Comparison of ENCODE assay signal across 16 cellular contexts in genomic region chr3:130405956-130406355, GRCh38.
DNase-seq lines count a peak whose midpoint lies in the region; ATAC-seq and TF ChIP-seq lines count a peak whose summit lies in the region.
"Had no signal": no experiment of that assay in that cellular context is flagged by ENCODE, and none has a peak within 500 bp of the region (broad histone marks: within the 10 kb centered on the region; RNA-seq: fewer than 3 reads in every experiment).

No MANE protein-coding gene starts in this region.

- no peak overlapping the region for H4K5ac ChIP-seq in mesendoderm (ENCODE audit: low read length)

- peaks cover 16% of the 10 kb centered on the region for H3K4me1 ChIP-seq in HEK293 (ENCODE audit: control insufficient read depth, insufficient read depth, low read length)
- H3K4me1 ChIP-seq in mesendoderm (ENCODE audit: control insufficient read depth, low read depth, low read length): no peaks in the 10 kb centered on the region
- H3K4me1 ChIP-seq in esophagus squamous epithelium: no peaks in the 10 kb centered on the region
- no peaks in the 10 kb centered on the region for H3K4me1 ChIP-seq in gastroesophageal sphincter
- H3K4me1 ChIP-seq: A549; BLaER1 treated with 17β-estradiol and CSF1 and Interleukin-3, amounts not matched to agents 10 nM and 100 nM; Caco-2 had no signal

- H3K79me1 ChIP-seq in mesendoderm (ENCODE audit: low read length): no peaks in the 10 kb centered on the region

- CTCF ChIA-PET in HEK293 (lab: Yijun Ruan, JAX): no interaction called here

- H3K9me3 ChIP-seq in HEK293 (ENCODE audit: control insufficient read depth, insufficient read depth, low read depth, low read length): no peaks in the 10 kb centered on the region
- H3K9me3 ChIP-seq in esophagus squamous epithelium: no peaks in the 10 kb centered on the region
- peaks cover 0 to 6% (median 0%) of the 10 kb centered on the region in 3 donors for H3K9me3 ChIP-seq in gastroesophageal sphincter
- H3K9me3 ChIP-seq: A549 had no signal

- H4K8ac ChIP-seq in mesendoderm (ENCODE audit: low read depth, low read length): no peak overlapping the region

- H3K4ac ChIP-seq in mesendoderm (ENCODE audit: low read depth, low read length): no peak overlapping the region

- POLR2A ChIA-PET in HEK293 (lab: Yijun Ruan, JAX): no interaction called here

- no peak overlapping the region for H2AK5ac ChIP-seq in mesendoderm (ENCODE audit: low read length)

- no peak for TF ChIP-seq EP300 in gastroesophageal sphincter (IDR thresholded peaks at IDR 0.05)

- H3K18ac ChIP-seq in mesendoderm (ENCODE audit: low read length): no peak overlapping the region

- TF ChIP-seq CTCF in HEK293 (tag by site-specific recombination; IDR thresholded peaks at IDR 0.05) (no peak), esophagus squamous epithelium (IDR thresholded peaks at IDR 0.05) (no peak), gastroesophageal sphincter (IDR thresholded peaks at IDR 0.05) (no peak)

- H3K56ac ChIP-seq in mesendoderm (ENCODE audit: low read length): no peak overlapping the region

- H2BK120ac ChIP-seq in mesendoderm (ENCODE audit: low read depth, low read length): no peak overlapping the region

- H3K23ac ChIP-seq in mesendoderm (ENCODE audit: low read length): no peak overlapping the region

- no peaks in the 10 kb centered on the region for H3K36me3 ChIP-seq in HEK293 (ENCODE audit: control insufficient read depth in 2 of 2, insufficient read depth in 1 of 2, low read length in 2 of 2)
- no peaks in the 10 kb centered on the region for H3K36me3 ChIP-seq in mesendoderm (ENCODE audit: control insufficient read depth, insufficient read depth, low read length)
- H3K36me3 ChIP-seq in esophagus squamous epithelium: no peaks in the 10 kb centered on the region
- H3K36me3 ChIP-seq in gastroesophageal sphincter: no peaks in the 10 kb centered on the region
- H3K36me3 ChIP-seq: BLaER1 treated with 17β-estradiol and CSF1 and Interleukin-3, amounts not matched to agents 10 nM and 100 nM had no signal

- H3K4me3 ChIP-seq in HEK293 (ENCODE audit: low read depth, low read length) (no peak overlapping the region), mesendoderm (ENCODE audit: low read length) (no peak overlapping the region), esophagus squamous epithelium (no peak overlapping the region), gastroesophageal sphincter (no peak overlapping the region)
- H3K4me3 ChIP-seq: A549; BLaER1 treated with 17β-estradiol and CSF1 and Interleukin-3, amounts not matched to agents 10 nM and 100 nM had no signal

- no peak for TF ChIP-seq POLR2A in esophagus squamous epithelium (IDR thresholded peaks at IDR 0.05)
- TF ChIP-seq POLR2A in gastroesophageal sphincter (IDR thresholded peaks at IDR 0.05): no peak

- intact Hi-C loops in esophagus squamous epithelium (cut with DNase I): no loop called here

- H2BK5ac ChIP-seq in mesendoderm (ENCODE audit: low read length): no peak overlapping the region

- no peak overlapping the region for H3K4me2 ChIP-seq in mesendoderm (ENCODE audit: low read length)
- H3K4me2 ChIP-seq: A549; BLaER1 treated with 17β-estradiol and CSF1 and Interleukin-3, amounts not matched to agents 10 nM and 100 nM had no signal

- H3K9ac ChIP-seq in mesendoderm (ENCODE audit: low read length): no peak overlapping the region
- H3K9ac ChIP-seq: BLaER1 treated with 17β-estradiol and CSF1 and Interleukin-3, amounts not matched to agents 10 nM and 100 nM had no signal

- DNase-seq in SK-N-DZ (ENCODE audit: low spot score): peak; percentile 76
- no peak for DNase-seq in mesendoderm
- no peak for DNase-seq in esophagus squamous epithelium (lab: John Stamatoyannopoulos, UW)
- DNase-seq: AML-193; Caco-2; Calu3; CD4-positive, alpha-beta T cell; CD8-positive, alpha-beta T cell; DMS79 treated with DMSO at 0.1 percent for 48 hours; GF-D8 had no signal

- H3K27ac ChIP-seq in HEK293 (ENCODE audit: extremely low read depth, low read depth, low read length) (no peak overlapping the region), mesendoderm (ENCODE audit: low read depth, low read length) (no peak overlapping the region), esophagus squamous epithelium (no peak overlapping the region), gastroesophageal sphincter (no peak overlapping the region)
- H3K27ac ChIP-seq: 22Rv1; A549; BLaER1 treated with 17β-estradiol and CSF1 and Interleukin-3, amounts not matched to agents 10 nM and 100 nM; C4-2B had no signal

- no CpG with 5 or more reads among the region's 3 CpGs for WGBS in mesendoderm (ENCODE audit: extremely low coverage, insufficient coverage, low lambda C conversion rate)
- WGBS in esophagus squamous epithelium, 2 donors: 65 to 85% methylated on average over 3 of the region's 3 CpGs
- 57 to 83% methylated on average over 3 of the region's 3 CpGs for WGBS in gastroesophageal sphincter (ENCODE audit: low coverage in 1 of 2), 2 donors

- H2BK15ac ChIP-seq in mesendoderm (replicated peaks; ENCODE audit: low read depth): peak overlapping the region; percentile 19

- ATAC-seq in gastroesophageal sphincter: no peak
- ATAC-seq: A549; CD8-positive, alpha-beta T cell had no signal

- no peaks in the 10 kb centered on the region for H3K79me2 ChIP-seq in mesendoderm (ENCODE audit: control insufficient read depth, insufficient read depth, low read length)

- H3K27me3 ChIP-seq in mesendoderm (ENCODE audit: insufficient read depth, low read length, poor library complexity) (no peaks in the 10 kb centered on the region), esophagus squamous epithelium (no peaks in the 10 kb centered on the region), gastroesophageal sphincter (peaks cover 15% of the 10 kb centered on the region)
- H3K27me3 ChIP-seq: BLaER1 treated with 17β-estradiol and CSF1 and Interleukin-3, amounts not matched to agents 10 nM and 100 nM had no signal

TF ChIP-seq in HEK293, 187 proteins besides CTCF, POLR2A, EP300 and RAD21:
- TF ChIP-seq ZNF23 (tag by site-specific recombination; IDR thresholded peaks at IDR 0.05; ENCODE audit: borderline replicate concordance) (no peak), TCF7L2 (IDR thresholded peaks at IDR 0.05; ENCODE audit: borderline replicate concordance, low read depth, low read length) (0 out of 2 replicates have a peak, but pooled peaks have one; percentile 19)
